In the genomic region with DNA sequence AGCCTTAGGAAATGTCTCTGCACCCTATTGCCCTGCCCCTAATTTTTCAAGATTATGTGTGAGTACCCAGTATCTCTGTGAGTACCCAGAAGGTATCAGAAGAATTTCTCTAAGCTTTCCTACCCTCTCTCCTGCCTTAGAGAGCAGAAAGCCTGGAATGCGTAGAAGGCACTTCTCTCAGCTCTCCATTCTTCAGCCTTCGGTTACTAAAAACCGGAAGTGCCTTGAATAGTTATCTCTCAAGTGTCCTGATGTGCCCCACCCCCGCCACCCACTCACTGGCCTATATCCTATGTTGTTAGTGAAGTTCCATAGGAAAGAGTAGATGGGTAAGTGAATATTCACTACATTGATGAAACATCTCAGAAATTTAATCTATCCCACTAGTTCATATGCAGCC, we compare ENCODE assay signal across 24 cellular contexts.
"Had no signal": no experiment of that assay in that cellular context is flagged by ENCODE, and none has a peak within 500 bp of the region (broad histone marks: within the 10 kb centered on the region; RNA-seq: fewer than 3 reads in every experiment).

No MANE protein-coding gene starts in this region.

- H3K36me3 Mint-ChIP-seq: activated naive CD4-positive, alpha-beta T cell treated with anti-CD3 and anti-CD28 coated beads, Interleukin-2, amount 50 U/mL, for 72 hours; naive thymus-derived CD4-positive, alpha-beta T cell; stimulated activated naive B cell treated with anti-CD40 and anti-IgM and Interleukin-4, amounts not matched to agents 10 μg/mL and 1 μg/mL and 100 μg/mL, for 72 hours had no signal

- H3K27me3 ChIP-seq: esophagus squamous epithelium, right atrium auricular region, stomach, thyroid gland had no signal

- DNase-seq: activated B cell treated with CpG ODN at 0.5 μM for 24 hours; activated CD4-positive, alpha-beta T cell treated with anti-CD3 and anti-CD28 coated beads, Interleukin-2, amount 50 U/mL, for 1 hour; activated CD8-positive, alpha-beta T cell treated with anti-CD3 and anti-CD28 coated beads for 36 hours; activated T-cell treated with anti-CD3 and anti-CD28 coated beads, Interleukin-2, amount 50 U/mL, for 4 hours; dermis blood vessel endothelial cell; effector CD4-positive, alpha-beta T cell; esophagus squamous epithelium; left cardiac atrium; mammary epithelial cell; midbrain; naive thymus-derived CD4-positive, alpha-beta T cell; stimulated activated CD4-positive, alpha-beta T cell treated with anti-CD3 and anti-CD28 coated beads, Interleukin-1b, Interleukin-23, amount 100 ng/mL, for 48 hours; stimulated activated CD4-positive, alpha-beta T cell treated with anti-CD3 and anti-CD28 coated beads, Interleukin-4, amount 100 ng/mL, for 4 hours; stimulated activated naive B cell treated with anti-CD40 and anti-IgM and Interleukin-4, amounts not matched to agents 10 μg/mL and 1 μg/mL and 100 μg/mL, for 72 hours; stomach; T-helper 1 cell; thyroid gland had no signal

- H3K27me3 Mint-ChIP-seq: activated B cell treated with CpG ODN at 0.5 μM for 24 hours; activated CD8-positive, alpha-beta T cell treated with anti-CD3 and anti-CD28 coated beads for 36 hours; central memory CD8-positive, alpha-beta T cell; naive thymus-derived CD4-positive, alpha-beta T cell; stimulated activated naive B cell treated with anti-CD40 and anti-IgM and Interleukin-4, amounts not matched to agents 10 μg/mL and 1 μg/mL and 100 μg/mL, for 72 hours had no signal

- H3K9me3 ChIP-seq: right atrium auricular region, thyroid gland had no signal

- H3K4me1 ChIP-seq: esophagus squamous epithelium, right atrium auricular region, stomach, thyroid gland had no signal

- H3K4me3 Mint-ChIP-seq: activated B cell treated with CpG ODN at 0.5 μM for 24 hours; activated CD8-positive, alpha-beta T cell treated with anti-CD3 and anti-CD28 coated beads for 36 hours; activated T-cell treated with anti-CD3 and anti-CD28 coated beads, Interleukin-2, amount 50 U/mL, for 4 hours; central memory CD8-positive, alpha-beta T cell; naive thymus-derived CD4-positive, alpha-beta T cell; stimulated activated naive B cell treated with anti-CD40 and anti-IgM and Interleukin-4, amounts not matched to agents 10 μg/mL and 1 μg/mL and 100 μg/mL, for 72 hours; T-helper 2 cell treated with Interferon-gamma antibody and Interleukin-4, amounts not matched to agents 5 μg/mL and 100 μg/mL, for 36 hours had no signal

- H3K4me2 ChIP-seq: smooth muscle cell had no signal

- ATAC-seq: activated CD8-positive, alpha-beta T cell treated with anti-CD3 and anti-CD28 coated beads for 36 hours; activated naive CD4-positive, alpha-beta T cell treated with anti-CD3 and anti-CD28 coated beads, Interleukin-2, amount 50 U/mL, for 72 hours; activated T-cell treated with anti-CD3 and anti-CD28 coated beads, Interleukin-2, amount 50 U/mL, for 4 hours; left cardiac atrium; naive thymus-derived CD4-positive, alpha-beta T cell; stimulated activated naive B cell treated with anti-CD40 and anti-IgM and Interleukin-4, amounts not matched to agents 10 μg/mL and 1 μg/mL and 100 μg/mL, for 72 hours had no signal

- H3K4me3 ChIP-seq: esophagus squamous epithelium, right atrium auricular region, smooth muscle cell, stomach, thyroid gland had no signal

- H3K27ac Mint-ChIP-seq: activated B cell treated with CpG ODN at 0.5 μM for 24 hours; activated CD8-positive, alpha-beta T cell treated with anti-CD3 and anti-CD28 coated beads for 36 hours; activated naive CD4-positive, alpha-beta T cell treated with anti-CD3 and anti-CD28 coated beads, Interleukin-2, amount 50 U/mL, for 72 hours; activated T-helper 2 cell treated with anti-CD3 and anti-CD28 coated beads, Interferon-gamma antibody, Interleukin-2, Interleukin-4, amounts not matched to agents 10 μg/mL and 5 μg/mL and 100 μg/mL, durations not matched to agents 14 hours and 24 hours and 36 hours; naive thymus-derived CD4-positive, alpha-beta T cell; stimulated activated naive B cell treated with anti-CD40 and anti-IgM and Interleukin-4, amounts not matched to agents 10 μg/mL and 1 μg/mL and 100 μg/mL, for 72 hours; T-helper 2 cell treated with Interferon-gamma antibody and Interleukin-4, amounts not matched to agents 5 μg/mL and 100 μg/mL, for 36 hours had no signal

- H3K27ac ChIP-seq: epithelial cell of prostate, esophagus squamous epithelium, right atrium auricular region, stomach, thyroid gland had no signal

- H3K36me3 ChIP-seq: esophagus squamous epithelium, right atrium auricular region, stomach, thyroid gland had no signal

- H3K4me1 Mint-ChIP-seq: activated B cell treated with CpG ODN at 0.5 μM for 24 hours; central memory CD8-positive, alpha-beta T cell; naive thymus-derived CD4-positive, alpha-beta T cell; stimulated activated naive B cell treated with anti-CD40 and anti-IgM and Interleukin-4, amounts not matched to agents 10 μg/mL and 1 μg/mL and 100 μg/mL, for 72 hours had no signal
